In the genomic region with DNA sequence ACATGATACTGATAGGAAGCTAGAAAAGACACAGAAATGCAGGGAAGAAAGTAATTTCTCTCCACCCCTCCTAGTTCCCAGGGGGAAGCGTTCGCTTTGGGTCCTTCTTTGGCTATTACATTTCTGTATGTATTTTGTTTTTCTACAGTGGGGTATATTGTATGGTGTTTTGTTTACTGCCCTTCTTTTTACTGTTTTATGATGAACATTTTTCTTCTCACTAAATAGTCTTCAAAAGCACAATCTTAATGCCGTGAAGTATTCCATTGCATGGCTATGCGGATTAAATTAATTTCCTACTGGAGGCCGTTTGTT, we compare ENCODE assay signal across 1 cellular context.
TF ChIP-seq lines count a peak whose summit lies in the region.

No MANE protein-coding gene starts in this region.

TF ChIP-seq in K562, 482 proteins besides CTCF, POLR2A, EP300 and RAD21:
- TF ChIP-seq ZNF197 (CRISPR knock-in tag; IDR thresholded peaks at IDR 0.05; ENCODE audit: low read depth) (no peak), EP400 (IDR thresholded peaks at IDR 0.05) (0 out of 2 replicates have a peak, but pooled peaks have one; percentile 1), L3MBTL2 (IDR thresholded peaks at IDR 0.05) (0 out of 2 replicates have a peak, but pooled peaks have one; percentile 14)
- TF ChIP-seq, protein P1, sequence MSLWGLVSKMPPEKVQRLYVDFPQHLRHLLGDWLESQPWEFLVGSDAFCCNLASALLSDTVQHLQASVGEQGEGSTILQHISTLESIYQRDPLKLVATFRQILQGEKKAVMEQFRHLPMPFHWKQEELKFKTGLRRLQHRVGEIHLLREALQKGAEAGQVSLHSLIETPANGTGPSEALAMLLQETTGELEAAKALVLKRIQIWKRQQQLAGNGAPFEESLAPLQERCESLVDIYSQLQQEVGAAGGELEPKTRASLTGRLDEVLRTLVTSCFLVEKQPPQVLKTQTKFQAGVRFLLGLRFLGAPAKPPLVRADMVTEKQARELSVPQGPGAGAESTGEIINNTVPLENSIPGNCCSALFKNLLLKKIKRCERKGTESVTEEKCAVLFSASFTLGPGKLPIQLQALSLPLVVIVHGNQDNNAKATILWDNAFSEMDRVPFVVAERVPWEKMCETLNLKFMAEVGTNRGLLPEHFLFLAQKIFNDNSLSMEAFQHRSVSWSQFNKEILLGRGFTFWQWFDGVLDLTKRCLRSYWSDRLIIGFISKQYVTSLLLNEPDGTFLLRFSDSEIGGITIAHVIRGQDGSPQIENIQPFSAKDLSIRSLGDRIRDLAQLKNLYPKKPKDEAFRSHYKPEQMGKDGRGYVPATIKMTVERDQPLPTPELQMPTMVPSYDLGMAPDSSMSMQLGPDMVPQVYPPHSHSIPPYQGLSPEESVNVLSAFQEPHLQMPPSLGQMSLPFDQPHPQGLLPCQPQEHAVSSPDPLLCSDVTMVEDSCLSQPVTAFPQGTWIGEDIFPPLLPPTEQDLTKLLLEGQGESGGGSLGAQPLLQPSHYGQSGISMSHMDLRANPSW (CRISPR knock-in tag; IDR thresholded peaks at IDR 0.05): no peak
- TF ChIP-seq, protein P2, sequence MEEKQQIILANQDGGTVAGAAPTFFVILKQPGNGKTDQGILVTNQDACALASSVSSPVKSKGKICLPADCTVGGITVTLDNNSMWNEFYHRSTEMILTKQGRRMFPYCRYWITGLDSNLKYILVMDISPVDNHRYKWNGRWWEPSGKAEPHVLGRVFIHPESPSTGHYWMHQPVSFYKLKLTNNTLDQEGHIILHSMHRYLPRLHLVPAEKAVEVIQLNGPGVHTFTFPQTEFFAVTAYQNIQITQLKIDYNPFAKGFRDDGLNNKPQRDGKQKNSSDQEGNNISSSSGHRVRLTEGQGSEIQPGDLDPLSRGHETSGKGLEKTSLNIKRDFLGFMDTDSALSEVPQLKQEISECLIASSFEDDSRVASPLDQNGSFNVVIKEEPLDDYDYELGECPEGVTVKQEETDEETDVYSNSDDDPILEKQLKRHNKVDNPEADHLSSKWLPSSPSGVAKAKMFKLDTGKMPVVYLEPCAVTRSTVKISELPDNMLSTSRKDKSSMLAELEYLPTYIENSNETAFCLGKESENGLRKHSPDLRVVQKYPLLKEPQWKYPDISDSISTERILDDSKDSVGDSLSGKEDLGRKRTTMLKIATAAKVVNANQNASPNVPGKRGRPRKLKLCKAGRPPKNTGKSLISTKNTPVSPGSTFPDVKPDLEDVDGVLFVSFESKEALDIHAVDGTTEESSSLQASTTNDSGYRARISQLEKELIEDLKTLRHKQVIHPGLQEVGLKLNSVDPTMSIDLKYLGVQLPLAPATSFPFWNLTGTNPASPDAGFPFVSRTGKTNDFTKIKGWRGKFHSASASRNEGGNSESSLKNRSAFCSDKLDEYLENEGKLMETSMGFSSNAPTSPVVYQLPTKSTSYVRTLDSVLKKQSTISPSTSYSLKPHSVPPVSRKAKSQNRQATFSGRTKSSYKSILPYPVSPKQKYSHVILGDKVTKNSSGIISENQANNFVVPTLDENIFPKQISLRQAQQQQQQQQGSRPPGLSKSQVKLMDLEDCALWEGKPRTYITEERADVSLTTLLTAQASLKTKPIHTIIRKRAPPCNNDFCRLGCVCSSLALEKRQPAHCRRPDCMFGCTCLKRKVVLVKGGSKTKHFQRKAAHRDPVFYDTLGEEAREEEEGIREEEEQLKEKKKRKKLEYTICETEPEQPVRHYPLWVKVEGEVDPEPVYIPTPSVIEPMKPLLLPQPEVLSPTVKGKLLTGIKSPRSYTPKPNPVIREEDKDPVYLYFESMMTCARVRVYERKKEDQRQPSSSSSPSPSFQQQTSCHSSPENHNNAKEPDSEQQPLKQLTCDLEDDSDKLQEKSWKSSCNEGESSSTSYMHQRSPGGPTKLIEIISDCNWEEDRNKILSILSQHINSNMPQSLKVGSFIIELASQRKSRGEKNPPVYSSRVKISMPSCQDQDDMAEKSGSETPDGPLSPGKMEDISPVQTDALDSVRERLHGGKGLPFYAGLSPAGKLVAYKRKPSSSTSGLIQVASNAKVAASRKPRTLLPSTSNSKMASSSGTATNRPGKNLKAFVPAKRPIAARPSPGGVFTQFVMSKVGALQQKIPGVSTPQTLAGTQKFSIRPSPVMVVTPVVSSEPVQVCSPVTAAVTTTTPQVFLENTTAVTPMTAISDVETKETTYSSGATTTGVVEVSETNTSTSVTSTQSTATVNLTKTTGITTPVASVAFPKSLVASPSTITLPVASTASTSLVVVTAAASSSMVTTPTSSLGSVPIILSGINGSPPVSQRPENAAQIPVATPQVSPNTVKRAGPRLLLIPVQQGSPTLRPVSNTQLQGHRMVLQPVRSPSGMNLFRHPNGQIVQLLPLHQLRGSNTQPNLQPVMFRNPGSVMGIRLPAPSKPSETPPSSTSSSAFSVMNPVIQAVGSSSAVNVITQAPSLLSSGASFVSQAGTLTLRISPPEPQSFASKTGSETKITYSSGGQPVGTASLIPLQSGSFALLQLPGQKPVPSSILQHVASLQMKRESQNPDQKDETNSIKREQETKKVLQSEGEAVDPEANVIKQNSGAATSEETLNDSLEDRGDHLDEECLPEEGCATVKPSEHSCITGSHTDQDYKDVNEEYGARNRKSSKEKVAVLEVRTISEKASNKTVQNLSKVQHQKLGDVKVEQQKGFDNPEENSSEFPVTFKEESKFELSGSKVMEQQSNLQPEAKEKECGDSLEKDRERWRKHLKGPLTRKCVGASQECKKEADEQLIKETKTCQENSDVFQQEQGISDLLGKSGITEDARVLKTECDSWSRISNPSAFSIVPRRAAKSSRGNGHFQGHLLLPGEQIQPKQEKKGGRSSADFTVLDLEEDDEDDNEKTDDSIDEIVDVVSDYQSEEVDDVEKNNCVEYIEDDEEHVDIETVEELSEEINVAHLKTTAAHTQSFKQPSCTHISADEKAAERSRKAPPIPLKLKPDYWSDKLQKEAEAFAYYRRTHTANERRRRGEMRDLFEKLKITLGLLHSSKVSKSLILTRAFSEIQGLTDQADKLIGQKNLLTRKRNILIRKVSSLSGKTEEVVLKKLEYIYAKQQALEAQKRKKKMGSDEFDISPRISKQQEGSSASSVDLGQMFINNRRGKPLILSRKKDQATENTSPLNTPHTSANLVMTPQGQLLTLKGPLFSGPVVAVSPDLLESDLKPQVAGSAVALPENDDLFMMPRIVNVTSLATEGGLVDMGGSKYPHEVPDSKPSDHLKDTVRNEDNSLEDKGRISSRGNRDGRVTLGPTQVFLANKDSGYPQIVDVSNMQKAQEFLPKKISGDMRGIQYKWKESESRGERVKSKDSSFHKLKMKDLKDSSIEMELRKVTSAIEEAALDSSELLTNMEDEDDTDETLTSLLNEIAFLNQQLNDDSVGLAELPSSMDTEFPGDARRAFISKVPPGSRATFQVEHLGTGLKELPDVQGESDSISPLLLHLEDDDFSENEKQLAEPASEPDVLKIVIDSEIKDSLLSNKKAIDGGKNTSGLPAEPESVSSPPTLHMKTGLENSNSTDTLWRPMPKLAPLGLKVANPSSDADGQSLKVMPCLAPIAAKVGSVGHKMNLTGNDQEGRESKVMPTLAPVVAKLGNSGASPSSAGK (IDR thresholded peaks at IDR 0.05): peak; percentile 31; the same call in 1 of the 2 replicates
- TF ChIP-seq, protein P3, sequence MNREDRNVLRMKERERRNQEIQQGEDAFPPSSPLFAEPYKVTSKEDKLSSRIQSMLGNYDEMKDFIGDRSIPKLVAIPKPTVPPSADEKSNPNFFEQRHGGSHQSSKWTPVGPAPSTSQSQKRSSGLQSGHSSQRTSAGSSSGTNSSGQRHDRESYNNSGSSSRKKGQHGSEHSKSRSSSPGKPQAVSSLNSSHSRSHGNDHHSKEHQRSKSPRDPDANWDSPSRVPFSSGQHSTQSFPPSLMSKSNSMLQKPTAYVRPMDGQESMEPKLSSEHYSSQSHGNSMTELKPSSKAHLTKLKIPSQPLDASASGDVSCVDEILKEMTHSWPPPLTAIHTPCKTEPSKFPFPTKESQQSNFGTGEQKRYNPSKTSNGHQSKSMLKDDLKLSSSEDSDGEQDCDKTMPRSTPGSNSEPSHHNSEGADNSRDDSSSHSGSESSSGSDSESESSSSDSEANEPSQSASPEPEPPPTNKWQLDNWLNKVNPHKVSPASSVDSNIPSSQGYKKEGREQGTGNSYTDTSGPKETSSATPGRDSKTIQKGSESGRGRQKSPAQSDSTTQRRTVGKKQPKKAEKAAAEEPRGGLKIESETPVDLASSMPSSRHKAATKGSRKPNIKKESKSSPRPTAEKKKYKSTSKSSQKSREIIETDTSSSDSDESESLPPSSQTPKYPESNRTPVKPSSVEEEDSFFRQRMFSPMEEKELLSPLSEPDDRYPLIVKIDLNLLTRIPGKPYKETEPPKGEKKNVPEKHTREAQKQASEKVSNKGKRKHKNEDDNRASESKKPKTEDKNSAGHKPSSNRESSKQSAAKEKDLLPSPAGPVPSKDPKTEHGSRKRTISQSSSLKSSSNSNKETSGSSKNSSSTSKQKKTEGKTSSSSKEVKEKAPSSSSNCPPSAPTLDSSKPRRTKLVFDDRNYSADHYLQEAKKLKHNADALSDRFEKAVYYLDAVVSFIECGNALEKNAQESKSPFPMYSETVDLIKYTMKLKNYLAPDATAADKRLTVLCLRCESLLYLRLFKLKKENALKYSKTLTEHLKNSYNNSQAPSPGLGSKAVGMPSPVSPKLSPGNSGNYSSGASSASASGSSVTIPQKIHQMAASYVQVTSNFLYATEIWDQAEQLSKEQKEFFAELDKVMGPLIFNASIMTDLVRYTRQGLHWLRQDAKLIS (CRISPR knock-in tag; IDR thresholded peaks at IDR 0.05): 0 out of 2 replicates have a peak, but pooled peaks have one; percentile 6
